In genomic region chr4:10113362-10114047, GRCh38 we compare ENCODE assay signal across 14 cellular contexts. TPM values are rescaled to one million over a fixed set of nuclear protein-coding genes. Genes with fewer than 3 reads are reported as not detected.
DNase-seq lines count a peak whose midpoint lies in the region; ATAC-seq and TF ChIP-seq lines count a peak whose summit lies in the region.
"Had no signal": no experiment of that assay in that cellular context is flagged by ENCODE, and none has a peak within 500 bp of the region (broad histone marks: within the 10 kb centered on the region; RNA-seq: fewer than 3 reads in every experiment).

No MANE protein-coding gene starts in this region.

- H3K9me3 ChIP-seq in adipocyte (ENCODE audit: control insufficient read depth, low read length) = no peaks in the 10 kb centered on the region
- no peaks in the 10 kb centered on the region for H3K9me3 ChIP-seq in tibial nerve
- H3K9me3 ChIP-seq: SJSA1, thyroid gland had no signal

- H3K4me3 ChIP-seq in adipocyte (ENCODE audit: low read length) (no peak overlapping the region), tibial nerve (no peak overlapping the region)
- H3K4me3 ChIP-seq: hepatocyte, SJSA1, thyroid gland had no signal

- H3K27ac ChIP-seq in tibial nerve = peak overlapping the region in 2 of 4 donors; percentile 95 to 97
- H3K27ac ChIP-seq: hepatocyte, SJSA1, thyroid gland had no signal

- peaks cover 26% of the 10 kb centered on the region for H3K4me1 ChIP-seq in adipocyte (ENCODE audit: control insufficient read depth, insufficient read depth, low read length)
- H3K4me1 ChIP-seq in tibial nerve = peaks cover 0 to 87% (median 66%) of the 10 kb centered on the region in 4 donors

- H3K4me3 Mint-ChIP-seq in stimulated activated naive CD8-positive, alpha-beta T cell treated with anti-CD3 and anti-CD28 coated beads, Interleukin-15, Interleukin-2, amounts not matched to agents 100 ng/mL and 50 ng/mL, for 24 hours = peak overlapping the region; percentile 97
- peak overlapping the region; percentile 35 for H3K4me3 Mint-ChIP-seq in natural killer cell

- H3K27ac Mint-ChIP-seq in stimulated activated naive CD8-positive, alpha-beta T cell treated with anti-CD3 and anti-CD28 coated beads, Interleukin-15, Interleukin-2, amounts not matched to agents 100 ng/mL and 50 ng/mL, for 24 hours = peak overlapping the region; percentile 82
- peak overlapping the region; percentile 98 to 99 for H3K27ac Mint-ChIP-seq in natural killer cell

- TF ChIP-seq CTCF in natural killer cell (IDR thresholded peaks at IDR 0.05) (no peak), tibial nerve (IDR thresholded peaks at IDR 0.05) (no peak)

- TF ChIP-seq EP300 in tibial nerve (IDR thresholded peaks at IDR 0.05) = no peak

- peaks cover 73% of the 10 kb centered on the region for H3K36me3 Mint-ChIP-seq in stimulated activated naive CD8-positive, alpha-beta T cell treated with anti-CD3 and anti-CD28 coated beads, Interleukin-15, Interleukin-2, amounts not matched to agents 100 ng/mL and 50 ng/mL, for 24 hours (ENCODE audit: low read depth)
- peaks cover 10% of the 10 kb centered on the region for H3K36me3 Mint-ChIP-seq in natural killer cell

- DNase-seq in stimulated activated naive CD8-positive, alpha-beta T cell treated with anti-CD3 and anti-CD28 coated beads, Interleukin-15, Interleukin-2, amounts not matched to agents 100 U/mL and 50 U/mL, for 24 hours = no peak
- DNase-seq in adipocyte (ENCODE audit: low read depth) (no peak), natural killer cell (no peak), NCI-H1417 (lab: John Stamatoyannopoulos, UW) (no peak), tibial nerve (ENCODE audit: low spot score in 2 of 2) (no peak), SHP77 (lab: John Stamatoyannopoulos, UW) (no peak)
- no peak for DNase-seq in stimulated activated CD4-positive, alpha-beta T cell treated with anti-CD3 and anti-CD28 coated beads, Interleukin-2, amount 100 ng/mL, for 24 hours
- DNase-seq: activated CD4-positive, alpha-beta T cell treated with anti-CD3 and anti-CD28 coated beads for 1 hour; NCI-H1105 treated with DMSO at 0.1 percent for 48 hours; NCI-H524 treated with DMSO at 0.1 percent for 48 hours; thyroid gland had no signal

- no peak for TF ChIP-seq POLR2A in tibial nerve (IDR thresholded peaks at IDR 0.05)

- H3K27me3 ChIP-seq in adipocyte (replicated peaks; ENCODE audit: control insufficient read depth, insufficient read depth, low read length) (no peaks in the 10 kb centered on the region), tibial nerve (peaks cover 0 to 2% of the 10 kb centered on the region in 2 donors)
- H3K27me3 ChIP-seq: hepatocyte, SJSA1, thyroid gland had no signal

- H3K9me3 Mint-ChIP-seq in stimulated activated naive CD8-positive, alpha-beta T cell treated with anti-CD3 and anti-CD28 coated beads, Interleukin-15, Interleukin-2, amounts not matched to agents 100 ng/mL and 50 ng/mL, for 24 hours = no peaks in the 10 kb centered on the region
- no peaks in the 10 kb centered on the region for H3K9me3 Mint-ChIP-seq in natural killer cell

- 68 to 73% methylated on average over 12 of the region's 12 CpGs for WGBS in tibial nerve, 2 donors

- no peak for ATAC-seq in stimulated activated naive CD8-positive, alpha-beta T cell treated with anti-CD3 and anti-CD28 coated beads, Interleukin-15, Interleukin-2, amounts not matched to agents 100 U/mL and 50 U/mL, for 24 hours
- no peak for ATAC-seq in natural killer cell

- H3K27me3 Mint-ChIP-seq in stimulated activated naive CD8-positive, alpha-beta T cell treated with anti-CD3 and anti-CD28 coated beads, Interleukin-15, Interleukin-2, amounts not matched to agents 100 ng/mL and 50 ng/mL, for 24 hours = no peaks in the 10 kb centered on the region
- H3K27me3 Mint-ChIP-seq in natural killer cell (ENCODE audit: low read depth in 2 of 2) = no peaks in the 10 kb centered on the region

- intact Hi-C loops in natural killer cell (cut with micrococcal nuclease) = no loop called here

- H3K36me3 ChIP-seq in adipocyte (ENCODE audit: control insufficient read depth, insufficient read depth, low read length, severe bottlenecking) (peaks cover 61% of the 10 kb centered on the region), tibial nerve (peaks cover 0 to 64% (median 10%) of the 10 kb centered on the region in 3 donors)

- H3K4me1 Mint-ChIP-seq in stimulated activated naive CD8-positive, alpha-beta T cell treated with anti-CD3 and anti-CD28 coated beads, Interleukin-15, Interleukin-2, amounts not matched to agents 100 ng/mL and 50 ng/mL, for 24 hours (ENCODE audit: low read depth) = peaks cover 90% of the 10 kb centered on the region
- H3K4me1 Mint-ChIP-seq in natural killer cell = peaks cover 82 to 93% of the 10 kb centered on the region in 2 donors

- peak overlapping the region; percentile 97 for H3K9ac ChIP-seq in adipocyte (ENCODE audit: low read length)

RNA-seq across cellular contexts. Expression of gene WDR1, which starts 3.1 kb away (rescaled TPM):
- total RNA-seq in natural killer cell = 100 to 1,000 TPM; 411 to 477 (median 468) TPM
- total RNA-seq in tibial nerve = 100 to 1,000 TPM; 142 to 204 (median 148) TPM
